Comparison of ENCODE assay signal across 8 cellular contexts in the genomic region with DNA sequence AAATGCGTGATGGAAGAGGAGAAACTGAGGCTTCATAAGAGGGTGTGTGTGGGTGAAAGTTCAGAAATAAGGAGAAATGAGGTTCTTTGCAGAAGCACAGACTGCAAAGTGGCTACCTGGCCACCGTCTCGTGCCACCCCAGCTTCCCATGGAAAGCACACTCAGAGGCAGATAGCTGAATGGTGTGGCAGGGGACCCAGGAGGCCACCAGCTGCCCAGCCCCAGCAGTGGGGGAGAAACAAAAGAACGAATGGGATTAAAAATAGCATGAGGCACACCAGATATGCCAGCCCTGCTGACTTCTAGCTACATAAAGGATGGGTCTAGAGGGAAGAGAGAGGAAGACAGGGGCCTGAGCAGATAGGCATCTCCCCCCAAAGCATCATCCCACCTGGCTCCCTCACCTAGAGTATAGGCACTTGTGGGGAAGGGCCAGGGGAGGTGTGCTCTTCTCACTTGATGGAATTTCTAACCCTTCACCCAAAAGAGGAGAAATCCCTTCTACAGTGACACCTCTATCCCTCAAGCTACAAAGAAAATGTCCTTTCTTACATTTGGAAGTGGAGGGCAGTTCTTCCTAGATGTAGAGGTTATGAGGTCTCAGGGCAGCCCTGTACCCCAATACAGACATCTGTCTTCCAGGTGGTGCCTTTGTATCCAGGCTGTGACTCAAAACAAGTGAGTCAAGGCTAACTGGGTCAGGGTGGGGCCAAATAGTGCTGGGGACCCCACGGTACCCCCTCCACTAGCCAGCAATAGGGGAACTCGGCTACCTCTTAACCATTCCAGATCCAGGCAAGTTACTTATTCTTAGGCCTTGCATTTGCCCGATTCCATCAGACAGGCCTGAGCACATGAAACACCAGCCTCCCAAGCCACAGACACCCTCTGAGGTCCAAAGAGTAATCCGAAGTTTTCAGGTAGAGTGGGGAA. TPM values are rescaled to one million over a fixed set of nuclear protein-coding genes. Genes with fewer than 3 reads are reported as not detected.
DNase-seq lines count a peak whose midpoint lies in the region; ATAC-seq and TF ChIP-seq lines count a peak whose summit lies in the region.

No MANE protein-coding gene starts in this region.

- H3K79me2 ChIP-seq in PC-3 (ENCODE audit: low read length) (peaks cover 85% of the 10 kb centered on the region), osteoblast (ENCODE audit: insufficient read depth, low read length) (peaks cover 89% of the 10 kb centered on the region)

- DNase-seq in Daoy (ENCODE audit: low read depth) (peak; percentile 71), PC-3 (no peak), endothelial cell (ENCODE audit: low spot score) (no peak), osteoblast (ENCODE audit: insufficient read length, low spot score, missing footprints) (no peak), erythroblast (lab: John Stamatoyannopoulos, UW) (no peak), NCI-H2227 (lab: John Stamatoyannopoulos, UW; ENCODE audit: unreplicated experiment) (no peak)

- H3K36me3 Mint-ChIP-seq in endothelial cell (ENCODE audit: low read depth, unreplicated experiment), result peaks cover 20% of the 10 kb centered on the region

- peak overlapping the region; percentile 99 for H3K27ac ChIP-seq in PC-3 (ENCODE audit: low read length)
- peak overlapping the region; percentile 88 for H3K27ac ChIP-seq in osteoblast (ENCODE audit: low read depth, low read length)

- peaks cover 31% of the 10 kb centered on the region; the same call in 1 of the 2 replicates for H3K36me3 ChIP-seq in PC-3 (ENCODE audit: low read depth, low read length)
- peaks cover 27% of the 10 kb centered on the region for H3K36me3 ChIP-seq in osteoblast (ENCODE audit: insufficient read depth, low read length)

- TF ChIP-seq POLR2A in erythroblast (IDR thresholded peaks at IDR 0.05; ENCODE audit: low read length) (no peak), GM18505 (IDR thresholded peaks at IDR 0.05; ENCODE audit: borderline replicate concordance, extremely low read depth, insufficient read depth, insufficient read length) (no peak)

- H4K20me1 ChIP-seq in PC-3 (ENCODE audit: low read length) (0 out of 2 replicates have a peak, but pooled peaks cover 5% of the 10 kb centered on the region), osteoblast (ENCODE audit: insufficient read depth, low read length) (no peaks in the 10 kb centered on the region)

- no TSS peak for BruUV-seq in PC-3 (replicated peaks; lab: Mats Ljungman, UMichigan)

- ATAC-seq in PC-3 (no peak), GM19452 (IDR thresholded peaks at IDR 0.05; ENCODE audit: unreplicated experiment) (no peak), GM18505 (IDR thresholded peaks at IDR 0.05; ENCODE audit: unreplicated experiment) (no peak)

- H3K4me3 ChIP-seq in PC-3 (ENCODE audit: low read length) (peak overlapping the region; percentile 86), osteoblast (ENCODE audit: insufficient read depth, low read length) (peak overlapping the region; percentile 85)

- peak overlapping the region; percentile 99 for H3K9ac ChIP-seq in PC-3 (ENCODE audit: low read length)

- H2AFZ ChIP-seq in PC-3 (ENCODE audit: low read length), result 0 out of 2 replicates have a peak overlapping the region, but pooled peaks have one; percentile 6
- H2AFZ ChIP-seq in osteoblast (ENCODE audit: low read length), result no peak overlapping the region

- H3K27me3 ChIP-seq in PC-3 (ENCODE audit: low read length) (no peaks in the 10 kb centered on the region), osteoblast (ENCODE audit: insufficient read depth, low read length) (no peaks in the 10 kb centered on the region)

- H3K27ac Mint-ChIP-seq in endothelial cell (ENCODE audit: unreplicated experiment), result peak overlapping the region; percentile 99

- peaks cover 55% of the 10 kb centered on the region for H3K4me1 Mint-ChIP-seq in endothelial cell (ENCODE audit: unreplicated experiment)

- peaks cover 26% of the 10 kb centered on the region for H3K27me3 Mint-ChIP-seq in endothelial cell (ENCODE audit: unreplicated experiment)

- TF ChIP-seq CTCF in PC-3 (conservative IDR thresholded peaks at IDR 0.05; ENCODE audit: low read depth, low read length) (no peak), endothelial cell (IDR thresholded peaks at IDR 0.05; ENCODE audit: unreplicated experiment) (no peak), osteoblast (IDR thresholded peaks at IDR 0.05; ENCODE audit: extremely low read depth, low read depth, low read length) (no peak)

- H3K9me2 ChIP-seq in PC-3 (replicated peaks; ENCODE audit: low read length), result no peaks in the 10 kb centered on the region

- H3K4me2 ChIP-seq in PC-3 (ENCODE audit: low read length) (peak overlapping the region; percentile 96), osteoblast (ENCODE audit: insufficient read depth, low read length) (peak overlapping the region; percentile 93)

- no peaks in the 10 kb centered on the region for H3K9me3 Mint-ChIP-seq in endothelial cell (ENCODE audit: unreplicated experiment)

- POLR2A ChIA-PET in PC-3 (lab: Charles Lee; ENCODE audit: unreplicated experiment), result interaction anchor here (0.6 to 0.9 kb wide), 2 partner anchors 20 to 220 kb away, joined by 3 to 5 read pairs; a partner anchor contains a TSS

- H3K9me3 ChIP-seq in PC-3 (ENCODE audit: low read length), result no peaks in the 10 kb centered on the region
- H3K9me3 ChIP-seq in osteoblast (ENCODE audit: low read depth, low read length), result no peaks in the 10 kb centered on the region

- CTCF ChIA-PET in PC-3 (lab: Charles Lee), result interaction anchor here (0.5 to 1.5 kb wide), 2 partner anchors 22 to 71 kb away, joined by 7 to 9 read pairs; no protein-coding TSS in a partner anchor

- H3K4me1 ChIP-seq in PC-3 (ENCODE audit: insufficient read depth, low read length), result peaks cover 55% of the 10 kb centered on the region
- H3K4me1 ChIP-seq in osteoblast (ENCODE audit: insufficient read depth, low read length), result peaks cover 52% of the 10 kb centered on the region

- intact Hi-C loops in PC-3 (cut with micrococcal nuclease), result no loop called here

- peaks cover 11% of the 10 kb centered on the region for H3F3A ChIP-seq in PC-3 (ENCODE audit: low read length, unreplicated experiment)

- H3K4me3 Mint-ChIP-seq in endothelial cell (ENCODE audit: unreplicated experiment), result peak overlapping the region; percentile 94

RNA-seq across cellular contexts. Expression of a gene that starts 3.5 kb away (rescaled TPM):
- 484 and 537 TPM in 2 replicates for total RNA-seq in Daoy (2014; rRNA removed; shearing (Covaris generic))
- total RNA-seq in PC-3 (2014; rRNA removed), result 586 and 1,030 TPM in 2 replicates
- total RNA-seq in endothelial cell (ENCODE audit: unreplicated experiment), result 175 TPM
- total RNA-seq in osteoblast, result 167 and 177 TPM in 2 replicates

RNA-seq across cellular contexts. Expression of a gene that starts 7.1 kb away (rescaled TPM):
- 144 and 148 TPM in 2 replicates for total RNA-seq in Daoy (2014; rRNA removed; shearing (Covaris generic))
- total RNA-seq in PC-3 (2014; rRNA removed) (232 and 275 TPM in 2 replicates), endothelial cell (ENCODE audit: unreplicated experiment) (26.7 TPM), osteoblast (16.2 and 17.7 TPM in 2 replicates)

RNA-seq across cellular contexts. Expression of a gene that starts 19.3 kb away (rescaled TPM):
- 43.7 and 44.6 TPM in 2 replicates for total RNA-seq in Daoy (2014; rRNA removed; shearing (Covaris generic))
- total RNA-seq in PC-3 (2014; rRNA removed) (103 TPM in 2 replicates), endothelial cell (ENCODE audit: unreplicated experiment) (91.9 TPM), osteoblast (18.0 and 22.8 TPM in 2 replicates)

RNA-seq across cellular contexts. Expression of a gene that starts 19.4 kb away (rescaled TPM):
- total RNA-seq in Daoy (2014; rRNA removed; shearing (Covaris generic)), result 31.7 and 59.8 TPM in 2 replicates
- 39.2 and 51.7 TPM in 2 replicates for total RNA-seq in PC-3 (2014; rRNA removed)
- total RNA-seq in endothelial cell (ENCODE audit: unreplicated experiment), result 33.4 TPM
- 16.8 and 21.0 TPM in 2 replicates for total RNA-seq in osteoblast

RNA-seq across cellular contexts. Expression of a gene that starts 19.7 kb away (rescaled TPM):
- total RNA-seq in Daoy (2014; rRNA removed; shearing (Covaris generic)), result 7.9 and 11.9 TPM in 2 replicates
- total RNA-seq in PC-3 (2014; rRNA removed) (10.4 and 14.6 TPM in 2 replicates), endothelial cell (ENCODE audit: unreplicated experiment) (19.3 TPM), osteoblast (8.3 and 12.7 TPM in 2 replicates)
